Comparison of ENCODE assay signal across 13 cellular contexts in genomic region chr17:57465551-57465950, GRCh38.
DNase-seq lines count a peak whose midpoint lies in the region; ATAC-seq and TF ChIP-seq lines count a peak whose summit lies in the region.
"Had no signal": no experiment of that assay in that cellular context is flagged by ENCODE, and none has a peak within 500 bp of the region (broad histone marks: within the 10 kb centered on the region; RNA-seq: fewer than 3 reads in every experiment).

No MANE protein-coding gene starts in this region.

- no peaks in the 10 kb centered on the region for H3K9me3 Mint-ChIP-seq in chondrocyte (ENCODE audit: low read depth)

- peak overlapping the region; percentile 82 for H3K27ac Mint-ChIP-seq in chondrocyte (ENCODE audit: unreplicated experiment)

- H3K27ac ChIP-seq in DND-41 (ENCODE audit: low read length) (peak overlapping the region; percentile 90), HUES6 (ENCODE audit: low read depth, low read length) (peak overlapping the region; percentile 65), osteoblast (ENCODE audit: low read depth, low read length) (no peak overlapping the region), body of pancreas (no peak overlapping the region), lower lobe of right lung (no peak overlapping the region)
- H3K27ac ChIP-seq: foreskin keratinocyte, suprapubic skin had no signal

- no peak for DNase-seq in DND-41
- DNase-seq in chondrocyte (ENCODE audit: low spot score), result no peak
- DNase-seq in osteoblast (ENCODE audit: insufficient read length, low spot score, missing footprints), result peak; percentile 6
- DNase-seq in body of pancreas, result no peak
- no peak for DNase-seq in lower lobe of right lung
- DNase-seq in NCI-H1092 treated with DMSO at 0.1 percent for 48 hours (lab: John Stamatoyannopoulos, UW), result no peak
- DNase-seq: foreskin keratinocyte, naive B cell, NCI-H2081, NCI-H774, RPMI8226 had no signal

- no peak overlapping the region for H3K4me3 Mint-ChIP-seq in chondrocyte (ENCODE audit: unreplicated experiment)
- H3K4me3 Mint-ChIP-seq: naive B cell had no signal

- WGBS in body of pancreas, 2 donors, result 84 to 98% methylated on average over 5 to 6 of the region's 6 CpGs

- H3K4me1 ChIP-seq in DND-41 (ENCODE audit: insufficient read depth, low read length) (peaks cover 99% of the 10 kb centered on the region), HUES6 (ENCODE audit: control insufficient read depth, insufficient read depth, low read length) (peaks cover 32% of the 10 kb centered on the region), osteoblast (ENCODE audit: insufficient read depth, low read length) (peaks cover 12% of the 10 kb centered on the region), body of pancreas (peaks cover 14% of the 10 kb centered on the region), lower lobe of right lung (no peaks in the 10 kb centered on the region)
- H3K4me1 ChIP-seq: suprapubic skin had no signal

- TF ChIP-seq CTCF in DND-41 (IDR thresholded peaks at IDR 0.05; ENCODE audit: borderline replicate concordance, extremely low read depth, low read length, poor library complexity, severe bottlenecking) (no peak), chondrocyte (IDR thresholded peaks at IDR 0.05) (no peak), osteoblast (IDR thresholded peaks at IDR 0.05; ENCODE audit: extremely low read depth, low read depth, low read length) (no peak), body of pancreas (IDR thresholded peaks at IDR 0.05) (no peak), lower lobe of right lung (IDR thresholded peaks at IDR 0.05) (no peak)

- intact Hi-C loops in body of pancreas (cut with DNase I) (no loop called here), lower lobe of right lung (cut with DNase I) (no loop called here)

- H2AFZ ChIP-seq in DND-41 (ENCODE audit: low read depth, low read length) (no peak overlapping the region), osteoblast (ENCODE audit: low read length) (no peak overlapping the region)

- no peaks in the 10 kb centered on the region for H3K27me3 ChIP-seq in DND-41 (ENCODE audit: insufficient read depth, low read length, poor library complexity)
- H3K27me3 ChIP-seq in HUES6 (ENCODE audit: control insufficient read depth, insufficient read depth, low read length), result no peaks in the 10 kb centered on the region
- no peaks in the 10 kb centered on the region for H3K27me3 ChIP-seq in osteoblast (ENCODE audit: insufficient read depth, low read length)
- H3K27me3 ChIP-seq in body of pancreas, result no peaks in the 10 kb centered on the region
- no peaks in the 10 kb centered on the region for H3K27me3 ChIP-seq in lower lobe of right lung (ENCODE audit: low read depth)
- H3K27me3 ChIP-seq: foreskin keratinocyte, suprapubic skin had no signal

- H4K20me1 ChIP-seq in DND-41 (ENCODE audit: insufficient read depth, low read length) (no peaks in the 10 kb centered on the region), osteoblast (ENCODE audit: insufficient read depth, low read length) (no peaks in the 10 kb centered on the region)

- peaks cover 2% of the 10 kb centered on the region for H3K36me3 Mint-ChIP-seq in chondrocyte (ENCODE audit: low read depth)

- no peaks in the 10 kb centered on the region for H3K9me3 ChIP-seq in DND-41 (ENCODE audit: insufficient read depth, low read length, severe bottlenecking)
- H3K9me3 ChIP-seq in HUES6 (ENCODE audit: control insufficient read depth, insufficient read depth, low read depth, low read length), result no peaks in the 10 kb centered on the region
- H3K9me3 ChIP-seq in osteoblast (ENCODE audit: low read depth, low read length), result no peaks in the 10 kb centered on the region
- no peaks in the 10 kb centered on the region for H3K9me3 ChIP-seq in body of pancreas
- no peaks in the 10 kb centered on the region for H3K9me3 ChIP-seq in lower lobe of right lung
- H3K9me3 ChIP-seq: suprapubic skin had no signal

- peaks cover 6% of the 10 kb centered on the region for H3K27me3 Mint-ChIP-seq in chondrocyte (ENCODE audit: low read depth)
- H3K27me3 Mint-ChIP-seq: naive B cell had no signal

- peaks cover 98% of the 10 kb centered on the region for H3K79me2 ChIP-seq in DND-41 (ENCODE audit: insufficient read depth, low read length)
- no peaks in the 10 kb centered on the region for H3K79me2 ChIP-seq in osteoblast (ENCODE audit: insufficient read depth, low read length)

- no peak for TF ChIP-seq POLR2A in body of pancreas (IDR thresholded peaks at IDR 0.05)

- peaks cover 40% of the 10 kb centered on the region for H3K4me1 Mint-ChIP-seq in chondrocyte (ENCODE audit: low read depth)

- peak overlapping the region; percentile 15 for H3K9ac ChIP-seq in DND-41 (ENCODE audit: low read depth, low read length)
- peak overlapping the region; percentile 14 for H3K9ac ChIP-seq in HUES6 (ENCODE audit: low read length)

- ATAC-seq in DND-41 (ENCODE audit: insufficient read depth, low read depth) (no peak), body of pancreas (no peak), lower lobe of right lung (no peak)
- ATAC-seq: foreskin keratinocyte had no signal

- peaks cover 82% of the 10 kb centered on the region for H3K36me3 ChIP-seq in DND-41 (ENCODE audit: insufficient read depth, low read length)
- H3K36me3 ChIP-seq in HUES6 (ENCODE audit: control insufficient read depth, insufficient read depth, low read length), result no peaks in the 10 kb centered on the region
- no peaks in the 10 kb centered on the region for H3K36me3 ChIP-seq in osteoblast (ENCODE audit: insufficient read depth, low read length)
- H3K36me3 ChIP-seq in body of pancreas (replicated peaks in 1 of 2; ENCODE audit: insufficient read depth in 1 of 2, low read depth in 2 of 2), result no peaks in the 10 kb centered on the region
- H3K36me3 ChIP-seq in lower lobe of right lung, result no peaks in the 10 kb centered on the region
- H3K36me3 ChIP-seq: suprapubic skin had no signal

- H3K4me3 ChIP-seq in DND-41 (ENCODE audit: low read depth in 1 of 2, low read length in 2 of 2) (no peak overlapping the region), HUES6 (ENCODE audit: low read depth, low read length) (0 out of 2 replicates have a peak overlapping the region, but pooled peaks have one; percentile 29), osteoblast (ENCODE audit: insufficient read depth, low read length) (no peak overlapping the region), body of pancreas (no peak overlapping the region), lower lobe of right lung (no peak overlapping the region)
- H3K4me3 ChIP-seq: suprapubic skin had no signal

- H3K4me2 ChIP-seq in DND-41 (ENCODE audit: insufficient read depth, low read length) (no peak overlapping the region), osteoblast (ENCODE audit: insufficient read depth, low read length) (no peak overlapping the region)

Comparison
In these comparisons a context has a peak if more than half of its experiments do, and no peak if none do; other contexts are left out.
1. H3K27ac ChIP-seq: peak in DND-41 (single experiment) and HUES6 (single experiment); none in osteoblast (single experiment), body of pancreas (0 of 4) and lower lobe of right lung (single experiment).